Comparison of ENCODE assay signal across 19 cellular contexts in genomic region chr20:62321978-62322377, GRCh38. TPM values are rescaled to one million over a fixed set of nuclear protein-coding genes. Genes with fewer than 3 reads are reported as not detected.
A peak's percentile ranks its signal among the peaks of the same experiment; 100 is the strongest.
DNase-seq lines count a peak whose midpoint lies in the region; ATAC-seq and TF ChIP-seq lines count a peak whose summit lies in the region.
"Had no signal": no experiment of that assay in that cellular context is flagged by ENCODE, and none has a peak within 500 bp of the region (broad histone marks: within the 10 kb centered on the region; RNA-seq: fewer than 3 reads in every experiment).

No MANE protein-coding gene starts in this region.

- H3K9me3 ChIP-seq in PC-3 (ENCODE audit: low read length) (no peaks in the 10 kb centered on the region), esophagus (ENCODE audit: control insufficient read depth in 2 of 2, insufficient read depth in 1 of 2, low read depth in 1 of 2, low read length in 1 of 2) (no peaks in the 10 kb centered on the region)
- H3K9me3 ChIP-seq: SJCRH30 had no signal

- H3K27me3 ChIP-seq in PC-3 (ENCODE audit: low read length) (no peaks in the 10 kb centered on the region), esophagus (ENCODE audit: control insufficient read depth in 1 of 2, insufficient read depth in 2 of 2, low read length in 2 of 2) (no peaks in the 10 kb centered on the region)
- H3K27me3 ChIP-seq: SJCRH30 had no signal

- no peaks in the 10 kb centered on the region for H3K4me1 ChIP-seq in PC-3 (ENCODE audit: insufficient read depth, low read length)
- peaks cover 4 to 25% of the 10 kb centered on the region in 2 donors for H3K4me1 ChIP-seq in esophagus (ENCODE audit: control insufficient read depth in 2 of 2, insufficient read depth in 2 of 2, low read length in 1 of 2)
- H3K4me1 ChIP-seq: SJCRH30 had no signal

- TF ChIP-seq CTCF in Calu3 (IDR thresholded peaks at IDR 0.05; ENCODE audit: unreplicated experiment): no peak
- no peak for TF ChIP-seq CTCF in PC-3 (conservative IDR thresholded peaks at IDR 0.05; ENCODE audit: low read depth, low read length)

- BruUV-seq in Calu3 (replicated peaks; lab: Mats Ljungman, UMichigan) (no TSS peak), PC-3 (replicated peaks; lab: Mats Ljungman, UMichigan) (no TSS peak)

- H3K36me3 ChIP-seq in PC-3 (ENCODE audit: low read depth, low read length): peaks cover 69% of the 10 kb centered on the region
- peaks cover 1 to 53% of the 10 kb centered on the region in 2 donors for H3K36me3 ChIP-seq in esophagus (ENCODE audit: control insufficient read depth in 2 of 2, insufficient read depth in 2 of 2, low read length in 1 of 2)

- H3F3A ChIP-seq in PC-3 (ENCODE audit: low read length, unreplicated experiment): peaks cover 6% of the 10 kb centered on the region

- H3K4me3 Mint-ChIP-seq in Calu3 (ENCODE audit: low read depth, unreplicated experiment): no peak overlapping the region
- no peak overlapping the region for H3K4me3 Mint-ChIP-seq in stimulated activated effector memory CD8-positive, alpha-beta T cell treated with anti-CD3 and anti-CD28 coated beads, Interleukin-12 subunit alpha, Interleukin-12 subunit beta, amount 100 ng/mL, for 72 hours
- H3K4me3 Mint-ChIP-seq: CD4-positive, CD25-positive, alpha-beta regulatory T cell; H9; IgD-negative memory B cell; T-cell had no signal

- H3K27me3 Mint-ChIP-seq in Calu3 (ENCODE audit: unreplicated experiment): no peaks in the 10 kb centered on the region
- H3K27me3 Mint-ChIP-seq: IgD-negative memory B cell, T-cell had no signal

- H3K36me3 Mint-ChIP-seq in Calu3 (ENCODE audit: insufficient read depth, unreplicated experiment): peaks cover 98% of the 10 kb centered on the region
- H3K36me3 Mint-ChIP-seq in stimulated activated effector memory CD8-positive, alpha-beta T cell treated with anti-CD3 and anti-CD28 coated beads, Interleukin-12 subunit alpha, Interleukin-12 subunit beta, amount 100 ng/mL, for 72 hours: peaks cover 6% of the 10 kb centered on the region
- H3K36me3 Mint-ChIP-seq: CD4-positive, CD25-positive, alpha-beta regulatory T cell; T-cell had no signal

- H3K27ac ChIP-seq in PC-3 (ENCODE audit: low read length): no peak overlapping the region
- H3K27ac ChIP-seq in esophagus (ENCODE audit: low read depth in 2 of 2, low read length in 1 of 2): peak overlapping the region; percentile 4 to 35
- H3K27ac ChIP-seq: SJCRH30 had no signal

- H3K9me2 ChIP-seq in PC-3 (replicated peaks; ENCODE audit: low read length): no peaks in the 10 kb centered on the region

- H3K27ac Mint-ChIP-seq in Calu3 (ENCODE audit: unreplicated experiment): peak overlapping the region; percentile 81
- H3K27ac Mint-ChIP-seq in stimulated activated effector memory CD8-positive, alpha-beta T cell treated with anti-CD3 and anti-CD28 coated beads, Interleukin-12 subunit alpha, Interleukin-12 subunit beta, amount 100 ng/mL, for 72 hours: peak overlapping the region; percentile 56
- H3K27ac Mint-ChIP-seq: CD4-positive, CD25-positive, alpha-beta regulatory T cell; IgD-negative memory B cell; T-cell had no signal

- H3K4me2 ChIP-seq in PC-3 (ENCODE audit: low read length): no peak overlapping the region

- DNase-seq in Calu3 (no peak), PC-3 (no peak), hepatic stellate cell (ENCODE audit: low spot score) (no peak), hypothalamus (lab: John Stamatoyannopoulos, UW) (no peak)
- no peak for DNase-seq in stimulated activated effector memory CD8-positive, alpha-beta T cell treated with anti-CD3 and anti-CD28 coated beads, Interleukin-12 subunit alpha, Interleukin-12 subunit beta, amount 100 ng/mL, for 72 hours (ENCODE audit: low spot score in 2 of 2)
- DNase-seq: CD4-positive, CD25-positive, alpha-beta regulatory T cell; DMS79; MV-4-11; NCI-H1105 treated with DMSO at 0.1 percent for 48 hours; NCI-H1694 treated with DMSO at 0.1 percent for 48 hours; NCI-H2081 treated with DMSO at 0.1 percent for 48 hours; NCI-H2171 treated with DMSO at 0.1 percent for 48 hours; NCI-H524 treated with DMSO at 0.1 percent for 48 hours; T-cell had no signal

- ATAC-seq in PC-3: peak; percentile 4
- no peak for ATAC-seq in stimulated activated effector memory CD8-positive, alpha-beta T cell treated with anti-CD3 and anti-CD28 coated beads, Interleukin-12 subunit alpha, Interleukin-12 subunit beta, amount 100 ng/mL, for 72 hours
- no peak for ATAC-seq in GM21381 (IDR thresholded peaks at IDR 0.05; ENCODE audit: unreplicated experiment)
- ATAC-seq: T-cell had no signal

- POLR2A ChIA-PET in PC-3 (lab: Charles Lee; ENCODE audit: unreplicated experiment): no interaction called here

- peaks cover 14% of the 10 kb centered on the region; the same call in 1 of the 2 replicates for H4K20me1 ChIP-seq in PC-3 (ENCODE audit: low read length)

- no peak overlapping the region for H2AFZ ChIP-seq in PC-3 (ENCODE audit: low read length)

- no peak overlapping the region for H3K4me3 ChIP-seq in PC-3 (ENCODE audit: low read length)
- no peak overlapping the region for H3K4me3 ChIP-seq in esophagus (ENCODE audit: low read depth in 1 of 2, low read length in 2 of 2)
- H3K4me3 ChIP-seq: SJCRH30 had no signal

- no peak overlapping the region for H3K9ac ChIP-seq in PC-3 (ENCODE audit: low read length)

- intact Hi-C loops in Calu3 (cut with micrococcal nuclease; ENCODE audit: unreplicated experiment): no loop called here
- intact Hi-C loops in PC-3 (cut with micrococcal nuclease): no loop called here

- H3K4me1 Mint-ChIP-seq in Calu3 (ENCODE audit: low read depth, unreplicated experiment): no peaks in the 10 kb centered on the region
- peaks cover 5% of the 10 kb centered on the region for H3K4me1 Mint-ChIP-seq in stimulated activated effector memory CD8-positive, alpha-beta T cell treated with anti-CD3 and anti-CD28 coated beads, Interleukin-12 subunit alpha, Interleukin-12 subunit beta, amount 100 ng/mL, for 72 hours
- H3K4me1 Mint-ChIP-seq: CD4-positive, CD25-positive, alpha-beta regulatory T cell; T-cell had no signal

- 94 to 97% methylated on average over 16 of the region's 16 CpGs for WGBS in esophagus, 2 donors

- H3K9me3 Mint-ChIP-seq in Calu3 (ENCODE audit: low read depth, unreplicated experiment): no peaks in the 10 kb centered on the region
- no peaks in the 10 kb centered on the region for H3K9me3 Mint-ChIP-seq in stimulated activated effector memory CD8-positive, alpha-beta T cell treated with anti-CD3 and anti-CD28 coated beads, Interleukin-12 subunit alpha, Interleukin-12 subunit beta, amount 100 ng/mL, for 72 hours
- H3K9me3 Mint-ChIP-seq: CD4-positive, CD25-positive, alpha-beta regulatory T cell; IgD-negative memory B cell; T-cell had no signal

- no peaks in the 10 kb centered on the region for H3K79me2 ChIP-seq in PC-3 (ENCODE audit: low read length)

- CTCF ChIA-PET in Calu3 (lab: Charles Lee) (no interaction called here), PC-3 (lab: Charles Lee) (no interaction called here)

RNA-seq across cellular contexts. Expression of gene ADRM1, which starts 19.2 kb away (rescaled TPM):
- total RNA-seq in Calu3 (2022): 222 and 227 TPM in 2 replicates
- 374 and 487 TPM in 2 replicates for total RNA-seq in PC-3 (2014; rRNA removed)
- 100 to 1,000 TPM in 1 of 2 donors, 10 to 100 TPM in 1; 84.9 to 117 TPM for polyA plus RNA-seq in esophagus

RNA-seq across cellular contexts. Expression of gene LAMA5, which starts 45.1 kb away (rescaled TPM):
- total RNA-seq in Calu3 (2022) (740 and 763 TPM in 2 replicates), PC-3 (2014; rRNA removed) (196 and 308 TPM in 2 replicates)
- 100 to 1,000 TPM in 1 of 2 donors, 10 to 100 TPM in 1; 79.9 to 329 TPM for polyA plus RNA-seq in esophagus
